ENCODE assay signal across 8 cellular contexts in genomic region chr20:50588034-50588736, GRCh38.
DNase-seq lines count a peak whose midpoint lies in the region; ATAC-seq and TF ChIP-seq lines count a peak whose summit lies in the region.

No MANE protein-coding gene starts in this region.

- no peak overlapping the region for H3K4me3 ChIP-seq in GM12865 (ENCODE audit: low read depth, low read length)
- no peak overlapping the region for H3K4me3 ChIP-seq in WI38 (ENCODE audit: low read depth, low read length)
- H3K4me3 ChIP-seq in brain microvascular endothelial cell (ENCODE audit: low read depth, low read length), result no peak overlapping the region
- no peak overlapping the region for H3K4me3 ChIP-seq in kidney epithelial cell (ENCODE audit: low read depth, low read length)

- peaks cover 64% of the 10 kb centered on the region for H3K36me3 ChIP-seq in brain microvascular endothelial cell (replicated peaks)
- H3K36me3 ChIP-seq in kidney epithelial cell (ENCODE audit: control insufficient read depth, insufficient read depth, low read length), result peaks cover 4% of the 10 kb centered on the region

- H3K27me3 ChIP-seq in brain microvascular endothelial cell (replicated peaks), result no peaks in the 10 kb centered on the region
- no peaks in the 10 kb centered on the region for H3K27me3 ChIP-seq in kidney epithelial cell (ENCODE audit: control insufficient read depth, insufficient read depth, low read length)

- H3K27ac ChIP-seq in brain microvascular endothelial cell, result no peak overlapping the region

- peak; percentile 73 for DNase-seq in GM12865 (ENCODE audit: low read depth)
- DNase-seq in NCI-H1105 (lab: John Stamatoyannopoulos, UW), result peak; percentile 43
- DNase-seq in brain microvascular endothelial cell, result peak; percentile 52
- DNase-seq in kidney epithelial cell (ENCODE audit: low read depth), result no peak
- peak; percentile 80 for DNase-seq in stimulated activated CD4-positive, alpha-beta T cell treated with anti-CD3 and anti-CD28 coated beads, Interleukin-4, amount 100 ng/mL, for 24 hours

- no peak for ATAC-seq in HG02798 (IDR thresholded peaks at IDR 0.05; ENCODE audit: poor library complexity, unreplicated experiment)
- ATAC-seq in GM19395 (IDR thresholded peaks at IDR 0.05; ENCODE audit: unreplicated experiment), result no peak

- TF ChIP-seq CTCF in GM12865 (IDR thresholded peaks at IDR 0.05; ENCODE audit: insufficient read depth, low read depth, low read length, missing control alignments), result peak; percentile 96
- TF ChIP-seq CTCF in WI38 (IDR thresholded peaks at IDR 0.05; ENCODE audit: low read depth, low read length), result peak; percentile 97
- TF ChIP-seq CTCF in brain microvascular endothelial cell (IDR thresholded peaks at IDR 0.05; ENCODE audit: low read depth, low read length, missing control alignments), result peak; percentile 100
- TF ChIP-seq CTCF in kidney epithelial cell (IDR thresholded peaks at IDR 0.05; ENCODE audit: insufficient read depth, low read length, poor library complexity, severe bottlenecking), result peak; percentile 98

- in situ Hi-C loops in brain microvascular endothelial cell (cut with HindIII; ENCODE audit: low pct_ligation_motif_present, low sequenced_read_pairs), result no loop called here
